In the genomic region with DNA sequence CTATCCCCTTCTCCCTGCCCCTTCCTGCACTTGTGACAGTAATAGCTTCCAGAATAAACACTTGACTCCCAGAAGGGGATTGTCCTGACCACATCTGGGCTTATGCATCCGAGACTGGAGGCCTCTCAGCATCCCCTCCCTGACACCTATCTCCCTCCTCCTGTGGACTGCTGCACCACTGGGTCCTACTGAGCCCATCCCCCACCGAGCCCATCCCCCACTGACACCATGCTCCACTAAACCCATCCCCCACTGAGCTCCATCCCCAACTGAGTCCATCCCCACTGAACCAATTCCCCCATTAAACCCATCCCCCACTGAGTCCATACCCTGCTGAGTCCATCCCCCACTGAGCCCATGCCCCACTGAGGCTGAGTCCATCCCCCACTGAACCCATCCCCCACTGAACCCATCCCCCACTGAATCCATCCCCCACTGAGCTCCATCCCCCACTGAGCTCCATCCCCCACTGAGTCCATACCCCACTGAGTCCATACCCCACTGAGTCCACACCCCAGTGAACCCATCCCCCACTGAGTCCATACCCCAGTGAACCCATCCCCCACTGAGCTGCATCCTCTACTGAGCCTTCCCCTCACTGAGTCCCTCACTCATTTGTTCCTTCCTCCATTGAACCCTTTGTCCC, we compare ENCODE assay signal across 20 cellular contexts. TPM values are rescaled to one million over a fixed set of nuclear protein-coding genes. Genes with fewer than 3 reads are reported as not detected.
DNase-seq lines count a peak whose midpoint lies in the region; ATAC-seq lines count a peak whose summit lies in the region.
"Had no signal": no experiment of that assay in that cellular context is flagged by ENCODE, and none has a peak within 500 bp of the region (broad histone marks: within the 10 kb centered on the region; RNA-seq: fewer than 3 reads in every experiment).

No MANE protein-coding gene starts in this region.

- H3K27me3 ChIP-seq in Karpas-422 (ENCODE audit: low read length), result no peaks in the 10 kb centered on the region
- H3K27me3 ChIP-seq: BE2C had no signal

- no peaks in the 10 kb centered on the region for H3K36me3 ChIP-seq in Karpas-422 (ENCODE audit: insufficient read depth, low read length)
- H3K36me3 ChIP-seq: BE2C, sigmoid colon, suprapubic skin had no signal

- H3K4me3 ChIP-seq in Karpas-422 (ENCODE audit: low read length), result no peak overlapping the region
- H3K4me3 ChIP-seq: sigmoid colon, suprapubic skin had no signal

- H4K20me1 ChIP-seq in Karpas-422 (ENCODE audit: insufficient read depth, low read depth, low read length), result no peaks in the 10 kb centered on the region

- H3K9me3 ChIP-seq in Karpas-422 (ENCODE audit: low read length), result no peaks in the 10 kb centered on the region
- H3K9me3 ChIP-seq: BE2C, sigmoid colon, suprapubic skin had no signal

- ATAC-seq in sciatic nerve (no peak), HG03095 (IDR thresholded peaks at IDR 0.05; ENCODE audit: unreplicated experiment) (no peak)
- ATAC-seq: Panc1 had no signal

- in situ Hi-C loops in Caki2 (cut with HindIII; ENCODE audit: low pct_unique_long_range_greater_than_20kb, low sequenced_read_pairs), result no loop called here

- H3K9ac ChIP-seq in Karpas-422 (ENCODE audit: low read length), result no peak overlapping the region

- H2AFZ ChIP-seq in Karpas-422 (ENCODE audit: low read length), result no peak overlapping the region

- H3K4me1 ChIP-seq in Karpas-422 (ENCODE audit: low read length), result peaks cover 14% of the 10 kb centered on the region
- H3K4me1 ChIP-seq: BE2C had no signal

- H3K9me2 ChIP-seq in Karpas-422 (replicated peaks; ENCODE audit: insufficient read depth, low read length), result no peaks in the 10 kb centered on the region

- no peak overlapping the region for H3K4me2 ChIP-seq in Karpas-422 (ENCODE audit: low read depth, low read length, poor library complexity, severe bottlenecking)

- DNase-seq in A172 (ENCODE audit: low spot score) (peak; percentile 19), Caki2 (ENCODE audit: low read depth) (peak; percentile 94), Karpas-422 (peak; percentile 60), glomerular visceral epithelial cell (ENCODE audit: extremely low spot score) (peak; percentile 90), NCI-H1694 treated with DMSO at 0.1 percent for 48 hours (lab: John Stamatoyannopoulos, UW) (no peak), sciatic nerve (ENCODE audit: low spot score) (no peak)
- DNase-seq: BE2C; caudate nucleus; DND-41; effector CD8-positive, alpha-beta T cell; Kasumi-1; NCI-H1436; NCI-H524 treated with DMSO at 0.1 percent for 48 hours; nucleus accumbens; sigmoid colon; stimulated activated CD4-positive, alpha-beta T cell treated with anti-CD3 and anti-CD28 coated beads, Interleukin-2, amount 100 ng/mL, for 24 hours had no signal

- intact Hi-C loops in sciatic nerve (cut with DNase I), result loop anchor here (10.0 kb wide), 1 partner anchor 541 kb away; no protein-coding TSS in a partner anchor

- no peak overlapping the region for H3K27ac ChIP-seq in Karpas-422 (ENCODE audit: low read length)
- H3K27ac ChIP-seq: sigmoid colon, suprapubic skin had no signal

- H3K79me2 ChIP-seq in Karpas-422 (ENCODE audit: low read length), result no peaks in the 10 kb centered on the region

RNA-seq across cellular contexts. Expression of a gene that starts 5.6 kb away (rescaled TPM):
- 0.79 and 6.0 TPM in 2 replicates for total RNA-seq in A172 (2014; rRNA removed; shearing (Covaris generic))
- 335 and 371 TPM in 2 replicates for total RNA-seq in Caki2 (2014; rRNA removed; shearing (Covaris generic); ENCODE audit: low replicate concordance)
- not detected in 2 replicates for total RNA-seq in Karpas-422 (2014; rRNA removed; shearing (Covaris generic); ENCODE audit: low replicate concordance)
- 2.4 TPM for total RNA-seq in sciatic nerve
- total RNA-seq: activated CD4-positive, alpha-beta memory T cell treated with anti-CD3 and anti-CD28 coated beads, Interleukin-2, amount 10 ng/mL, durations not matched to agents 7 days and 5 days; sigmoid colon had no signal

RNA-seq across cellular contexts. Expression of a gene that starts 47.0 kb away (rescaled TPM):
- not detected in 2 replicates for total RNA-seq in A172 (2014; rRNA removed; shearing (Covaris generic))
- not detected in 2 replicates for total RNA-seq in Caki2 (2014; rRNA removed; shearing (Covaris generic); ENCODE audit: low replicate concordance)
- not detected in 2 replicates for total RNA-seq in Karpas-422 (2014; rRNA removed; shearing (Covaris generic); ENCODE audit: low replicate concordance)
- 0.58 TPM for total RNA-seq in sciatic nerve
- total RNA-seq: activated CD4-positive, alpha-beta memory T cell treated with anti-CD3 and anti-CD28 coated beads, Interleukin-2, amount 10 ng/mL, durations not matched to agents 7 days and 5 days; suprapubic skin had no signal

RNA-seq across cellular contexts. Expression of a gene that starts 47.8 kb away (rescaled TPM):
- total RNA-seq in A172 (2014; rRNA removed; shearing (Covaris generic)), result not detected in 2 replicates
- not detected in 2 replicates for total RNA-seq in Caki2 (2014; rRNA removed; shearing (Covaris generic); ENCODE audit: low replicate concordance)
- not detected in 2 replicates for total RNA-seq in Karpas-422 (2014; rRNA removed; shearing (Covaris generic); ENCODE audit: low replicate concordance)
- 13.6 TPM for total RNA-seq in sciatic nerve
- total RNA-seq: activated CD4-positive, alpha-beta memory T cell treated with anti-CD3 and anti-CD28 coated beads, Interleukin-2, amount 10 ng/mL, durations not matched to agents 7 days and 5 days had no signal

Comparison
In these comparisons a context has a peak if more than half of its experiments do, and no peak if none do; other contexts are left out.
1. DNase-seq: peak in A172 (single experiment), Caki2 (single experiment), Karpas-422 (single experiment) and glomerular visceral epithelial cell (single experiment); none in NCI-H1694 treated with DMSO at 0.1 percent for 48 hours (single experiment) and sciatic nerve (single experiment).
2. RNA of a gene that starts 5.6 kb away (total RNA-seq): 335 to 371 TPM in Caki2; 0.79 to 6.0 TPM in A172, 2.4 TPM in sciatic nerve (single experiment) and not detected in Karpas-422; every median in the first group is over 10 times any median in the second.
3. RNA of a gene that starts 47.8 kb away (total RNA-seq): 13.6 TPM in sciatic nerve (single experiment); not detected in A172, not detected in Caki2 and not detected in Karpas-422; every median in the first group is over 10 times any median in the second.